Comparison of ENCODE assay signal across 8 cellular contexts in genomic region chr6:158008894-158009891, GRCh38. TPM values are rescaled to one million over a fixed set of nuclear protein-coding genes. Genes with fewer than 3 reads are reported as not detected.
DNase-seq lines count a peak whose midpoint lies in the region.

No MANE protein-coding gene starts in this region.

- H3K4me3 Mint-ChIP-seq in immature natural killer cell, result peak overlapping the region; percentile 52 to 80 (median 74)

- H3K27ac Mint-ChIP-seq in immature natural killer cell, result peak overlapping the region; percentile 55 to 93 (median 68)

- peaks cover 0 to 7% (median 7%) of the 10 kb centered on the region in 3 donors for H3K36me3 Mint-ChIP-seq in immature natural killer cell

- H3K4me1 Mint-ChIP-seq in immature natural killer cell, result peaks cover 61 to 75% of the 10 kb centered on the region in 2 donors

- peaks cover 0 to 4% (median 1%) of the 10 kb centered on the region in 3 donors for H3K27me3 Mint-ChIP-seq in immature natural killer cell (ENCODE audit: low read depth in 3 of 3)

- DNase-seq in DMS 273 treated with DMSO at 0.1 percent for 48 hours (lab: John Stamatoyannopoulos, UW) (peak; percentile 59), NCI-H446 treated with DMSO at 0.1 percent for 48 hours (lab: John Stamatoyannopoulos, UW) (peak; percentile 92), amygdala (lab: John Stamatoyannopoulos, UW) (peak in 52 of 56 donors; percentile 12 to 95 (median 68)), immature natural killer cell (no peak), NCI-H2107 (lab: John Stamatoyannopoulos, UW) (no peak), activated gamma-delta T cell treated with Interleukin-2 at 50 U/mL for 16 hours (no peak), iPS-NIHi11 (ENCODE audit: low spot score) (no peak)
- peak; percentile 46 for DNase-seq in stimulated activated CD8-positive, alpha-beta memory T cell treated with anti-CD3 and anti-CD28 coated beads, Interleukin-4, amount 100 ng/mL, for 48 hours

- no peaks in the 10 kb centered on the region for H3K9me3 Mint-ChIP-seq in immature natural killer cell

RNA-seq across cellular contexts. Expression of gene SYNJ2, which starts 27.5 kb away (rescaled TPM):
- polyA plus RNA-seq in immature natural killer cell, result 10 to 100 TPM in 2 of 3 donors, 1 to 10 TPM in 1; 8.7 to 22.0 (median 12.5) TPM

Comparison
In these comparisons a context has a peak if more than half of its experiments do, and no peak if none do; other contexts are left out.
1. DNase-seq: peak in DMS 273 treated with DMSO at 0.1 percent for 48 hours (single experiment), NCI-H446 treated with DMSO at 0.1 percent for 48 hours (single experiment), amygdala (52 of 56) and stimulated activated CD8-positive, alpha-beta memory T cell treated with anti-CD3 and anti-CD28 coated beads, Interleukin-4, amount 100 ng/mL, for 48 hours (single experiment); none in immature natural killer cell (0 of 3), NCI-H2107 (single experiment), activated gamma-delta T cell treated with Interleukin-2 at 50 U/mL for 16 hours (single experiment) and iPS-NIHi11 (single experiment).